27 cellular contexts compared by ENCODE assay signal in the genomic region with DNA sequence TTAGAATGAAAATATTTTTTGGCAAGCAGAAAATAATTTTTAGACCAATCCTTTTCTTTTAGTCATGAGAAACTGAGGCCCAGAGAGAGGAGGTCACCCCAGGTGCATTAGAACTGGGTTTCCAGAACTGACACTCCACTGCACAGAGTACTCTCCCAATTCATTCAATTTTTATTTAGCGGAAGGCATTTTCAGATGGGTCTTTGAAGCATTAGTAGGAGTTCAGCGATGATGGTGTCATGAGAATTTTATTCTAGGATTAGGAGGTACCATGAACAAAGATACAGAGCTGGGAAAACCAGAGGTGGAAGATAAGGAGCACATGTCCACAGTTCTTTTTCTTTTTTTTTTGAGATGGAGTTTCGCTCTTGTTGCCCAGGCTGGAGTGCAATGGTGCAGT. TPM values are rescaled to one million over a fixed set of nuclear protein-coding genes. Genes with fewer than 3 reads are reported as not detected.
DNase-seq lines count a peak whose midpoint lies in the region; FAIRE-seq and TF ChIP-seq lines count a peak whose summit lies in the region.
"Had no signal": no experiment of that assay in that cellular context is flagged by ENCODE, and none has a peak within 500 bp of the region (broad histone marks: within the 10 kb centered on the region; RNA-seq: fewer than 3 reads in every experiment).

No MANE protein-coding gene starts in this region.

- H3K27me3 ChIP-seq in A673 (replicated peaks; ENCODE audit: insufficient read depth, low read depth, low read length, poor library complexity) = no peaks in the 10 kb centered on the region
- H3K27me3 ChIP-seq in colonic mucosa = peaks cover 9% of the 10 kb centered on the region

- TF ChIP-seq CTCF in A673 (conservative IDR thresholded peaks at IDR 0.05; ENCODE audit: low read depth, low read length) (no peak), HFF-Myc (IDR thresholded peaks at IDR 0.05; ENCODE audit: low read depth, low read length, missing control alignments) (no peak), colonic mucosa (IDR thresholded peaks at IDR 0.05) (no peak), nephron progenitor cell (IDR thresholded peaks at IDR 0.05) (no peak)

- H3K9me3 Mint-ChIP-seq in nephron progenitor cell = no peaks in the 10 kb centered on the region
- H3K9me3 Mint-ChIP-seq in activated naive CD4-positive, alpha-beta T cell treated with anti-CD3 and anti-CD28 coated beads for 36 hours = no peaks in the 10 kb centered on the region
- H3K9me3 Mint-ChIP-seq: HFFc6 had no signal

- intact Hi-C loops in A673 (cut with micrococcal nuclease; ENCODE audit: unreplicated experiment) = no loop called here
- intact Hi-C loops in colonic mucosa (cut with DNase I) = no loop called here
- intact Hi-C loops in activated naive CD4-positive, alpha-beta T cell treated with anti-CD3 and anti-CD28 coated beads for 36 hours (cut with micrococcal nuclease) = no loop called here

- H3K4me1 Mint-ChIP-seq in nephron progenitor cell = peaks cover 60% of the 10 kb centered on the region
- peaks cover 5% of the 10 kb centered on the region for H3K4me1 Mint-ChIP-seq in activated naive CD4-positive, alpha-beta T cell treated with anti-CD3 and anti-CD28 coated beads for 36 hours (ENCODE audit: low read depth)

- POLR2A ChIA-PET in A673 (lab: Charles Lee; ENCODE audit: low non-redundant PET) = no interaction called here

- H3K36me3 Mint-ChIP-seq in nephron progenitor cell (ENCODE audit: low read depth) = peaks cover 17% of the 10 kb centered on the region
- H3K36me3 Mint-ChIP-seq in activated naive CD4-positive, alpha-beta T cell treated with anti-CD3 and anti-CD28 coated beads for 36 hours (ENCODE audit: low read depth) = no peaks in the 10 kb centered on the region
- H3K36me3 Mint-ChIP-seq: CD4-positive, alpha-beta memory T cell had no signal

- FAIRE-seq in urothelium cell line (lab: Jason Lieb, UNC) = no peak
- FAIRE-seq: GM12878, H1, RCC 7860 had no signal

- H3K27ac Mint-ChIP-seq in nephron progenitor cell = no peak overlapping the region
- H3K27ac Mint-ChIP-seq in activated naive CD4-positive, alpha-beta T cell treated with anti-CD3 and anti-CD28 coated beads for 36 hours = no peak overlapping the region
- H3K27ac Mint-ChIP-seq: CD4-positive, alpha-beta memory T cell; HFFc6; IgD-negative memory B cell had no signal

- H3K4me1 ChIP-seq in A673 (ENCODE audit: insufficient read depth, low read length, poor library complexity, severe bottlenecking) (peaks cover 19% of the 10 kb centered on the region), colonic mucosa (no peaks in the 10 kb centered on the region)

- H3K9ac ChIP-seq in colonic mucosa (ENCODE audit: low read depth in 2 of 2, low read length in 2 of 2) = no peak overlapping the region

- no TSS peak for BruUV-seq in A673 (replicated peaks; lab: Mats Ljungman, UMichigan)

- H3K36me3 ChIP-seq in A673 (ENCODE audit: insufficient read depth, low read length, poor library complexity, severe bottlenecking) = peaks cover 29% of the 10 kb centered on the region
- H3K36me3 ChIP-seq in colonic mucosa = no peaks in the 10 kb centered on the region

- H3K4me3 Mint-ChIP-seq in nephron progenitor cell = peak overlapping the region; percentile 91
- no peak overlapping the region for H3K4me3 Mint-ChIP-seq in activated naive CD4-positive, alpha-beta T cell treated with anti-CD3 and anti-CD28 coated beads for 36 hours
- H3K4me3 Mint-ChIP-seq: CD4-positive, alpha-beta memory T cell; HFFc6; IgD-negative memory B cell had no signal

- H3K27me3 Mint-ChIP-seq in nephron progenitor cell (ENCODE audit: low read depth, poor library complexity) = peaks cover 36% of the 10 kb centered on the region
- peaks cover 44% of the 10 kb centered on the region for H3K27me3 Mint-ChIP-seq in activated naive CD4-positive, alpha-beta T cell treated with anti-CD3 and anti-CD28 coated beads for 36 hours (ENCODE audit: low read depth)

- DNase-seq in A673 (ENCODE audit: low spot score) = no peak
- DNase-seq in HFF-Myc (ENCODE audit: extremely low read depth, low read depth) = no peak
- no peak for DNase-seq in colonic mucosa
- DNase-seq in nephron progenitor cell = no peak
- DNase-seq in activated naive CD4-positive, alpha-beta T cell treated with anti-CD3 and anti-CD28 coated beads for 36 hours = no peak
- DNase-seq in NCI-H510A (lab: John Stamatoyannopoulos, UW) = no peak
- DNase-seq in CD1c-positive myeloid dendritic cell (ENCODE audit: extremely low spot score) = no peak
- no peak for DNase-seq in urothelium cell line (ENCODE audit: low spot score)
- DNase-seq: CD4-positive, alpha-beta memory T cell; DMS53; EL; HFFc6; NCI-H1092 treated with DMSO at 0.1 percent for 48 hours; NCI-H146; NCI-H2081; NCI-H2171 treated with DMSO at 0.1 percent for 48 hours; NCI-H446; NK-92 treated with Interleukin-12 subunit alpha and Interleukin-12 subunit beta, amount 100 ng/mL, for 24 hours; Right ventricle myocardium superior had no signal

- H3K27ac ChIP-seq in A673 (ENCODE audit: low read depth, low read length, poor library complexity, severe bottlenecking) = no peak overlapping the region
- no peak overlapping the region for H3K27ac ChIP-seq in colonic mucosa
- H3K27ac ChIP-seq: HL-60 had no signal

- CTCF ChIA-PET in A673 (lab: Charles Lee) = interaction anchor here (0.6 kb wide), 1 partner anchor 20 kb away, joined by 3 read pairs; no protein-coding TSS in a partner anchor
- CTCF ChIA-PET in activated naive CD4-positive, alpha-beta T cell treated with anti-CD3 and anti-CD28 coated beads for 36 hours (lab: Charles Lee) = no interaction called here

- peak overlapping the region; percentile 83 for H3K4me3 ChIP-seq in A673 (ENCODE audit: low read depth, low read length, poor library complexity, severe bottlenecking)
- H3K4me3 ChIP-seq in HFF-Myc (replicated peaks; ENCODE audit: low read depth, low read length) = peak overlapping the region; percentile 55; the same call in 1 of the 2 replicates
- H3K4me3 ChIP-seq in colonic mucosa = peak overlapping the region; percentile 57
- H3K4me3 ChIP-seq: GM12878 had no signal

- H3K9me3 ChIP-seq in A673 (ENCODE audit: low read depth, low read length, poor library complexity, severe bottlenecking) = no peaks in the 10 kb centered on the region
- H3K9me3 ChIP-seq in colonic mucosa = no peaks in the 10 kb centered on the region

RNA-seq across cellular contexts. Expression of a gene that starts 2.3 kb away (rescaled TPM):
- total RNA-seq in A673 (2021) (38.9 and 41.9 TPM in 2 replicates), colonic mucosa (10 to 100 TPM; 48.9 to 61.2 TPM)
- total RNA-seq in activated naive CD4-positive, alpha-beta T cell treated with anti-CD3 and anti-CD28 coated beads for 36 hours = not detected
- total RNA-seq: A172; CD4-positive, alpha-beta memory T cell; Right ventricle myocardium superior had no signal

RNA-seq across cellular contexts. Expression of a gene that starts 42.9 kb away (rescaled TPM):
- total RNA-seq in A673 (2021) = not detected in 2 replicates
- total RNA-seq in colonic mucosa = not detected
- not detected for total RNA-seq in activated naive CD4-positive, alpha-beta T cell treated with anti-CD3 and anti-CD28 coated beads for 36 hours
- total RNA-seq: A172; CD4-positive, alpha-beta memory T cell; GM12878; HFFc6; HT1080; LHCN-M2; Right ventricle myocardium superior had no signal

Comparison
In these comparisons a context has a peak if more than half of its experiments do, and no peak if none do; other contexts are left out.
1. RNA of a gene that starts 2.3 kb away (total RNA-seq): 48.9 to 61.2 TPM in colonic mucosa and 38.9 to 41.9 TPM in A673; not detected in activated naive CD4-positive, alpha-beta T cell treated with anti-CD3 and anti-CD28 coated beads for 36 hours; every median in the first group is over 10 times any median in the second.
2. Peak in every context shown above with its lines, with median percentiles within 50 percentile points of each other: H3K4me3 ChIP-seq.